11 cellular contexts compared by ENCODE assay signal in genomic region chr11:112255075-112255739, GRCh38. TPM values are rescaled to one million over a fixed set of nuclear protein-coding genes. Genes with fewer than 3 reads are reported as not detected.
DNase-seq lines count a peak whose midpoint lies in the region; ATAC-seq and TF ChIP-seq lines count a peak whose summit lies in the region.
"Had no signal": no experiment of that assay in that cellular context is flagged by ENCODE, and none has a peak within 500 bp of the region (broad histone marks: within the 10 kb centered on the region; RNA-seq: fewer than 3 reads in every experiment).

No MANE protein-coding gene starts in this region.

- in situ Hi-C loops in G401 (cut with HindIII; ENCODE audit: low sequenced_read_pairs), result no loop called here

- no peak for ATAC-seq in GM18517 (IDR thresholded peaks at IDR 0.05; ENCODE audit: unreplicated experiment)
- no peak for ATAC-seq in HG02840 (IDR thresholded peaks at IDR 0.05; ENCODE audit: low FRiP score, unreplicated experiment)
- no peak for ATAC-seq in HG02870 (IDR thresholded peaks at IDR 0.05; ENCODE audit: unreplicated experiment)

- TF ChIP-seq CTCF in cardiac fibroblast (IDR thresholded peaks at IDR 0.05; ENCODE audit: low read depth, low read length), result no peak

- DNase-seq in G401 (ENCODE audit: low spot score) (peak; percentile 68), NCI-H2171 (lab: John Stamatoyannopoulos, UW) (peak; percentile 33), cardiac fibroblast (ENCODE audit: low read depth in 2 of 2) (peak; percentile 78 to 93), mucosa of gallbladder (ENCODE audit: low spot score) (peak; percentile 54), NCI-H526 treated with DMSO at 0.1 percent for 48 hours (lab: John Stamatoyannopoulos, UW) (no peak)
- DNase-seq: activated naive CD4-positive, alpha-beta T cell treated with anti-CD3 and anti-CD28 coated beads, Interleukin-2, amount 50 U/mL, for 16 hours; hippocampal formation; Kasumi-1 had no signal

- no peak overlapping the region for H3K4me3 ChIP-seq in cardiac fibroblast (replicated peaks in 1 of 2; ENCODE audit: low read depth in 2 of 2, low read length in 2 of 2)

RNA-seq across cellular contexts. Expression of gene PLET1, which starts 5.5 kb away (rescaled TPM):
- total RNA-seq in G401 (2014; rRNA removed; shearing (Covaris generic)), result not detected in 2 replicates
- not detected for total RNA-seq in mucosa of gallbladder

RNA-seq across cellular contexts. Expression of gene PTS, which starts 29.0 kb away (rescaled TPM):
- total RNA-seq in G401 (2014; rRNA removed; shearing (Covaris generic)), result 33.1 and 54.6 TPM in 2 replicates
- total RNA-seq in mucosa of gallbladder, result 39.9 TPM
